8 cellular contexts compared by ENCODE assay signal in genomic region chr5:80569961-80570786, GRCh38. TPM values are rescaled to one million over a fixed set of nuclear protein-coding genes. Genes with fewer than 3 reads are reported as not detected.
DNase-seq lines count a peak whose midpoint lies in the region; FAIRE-seq and TF ChIP-seq lines count a peak whose summit lies in the region.

ANKRD34B (minus strand) TSS chr5:80570280; CDS start chr5:80560019, 10,261 bp downstream.

- H3K4me3 ChIP-seq in MM.1S (ENCODE audit: low read length), result peak within 1 kb of the TSS; percentile 63
- H3K4me3 ChIP-seq in astrocyte (ENCODE audit: insufficient read depth, low read depth, low read length), result peak within 1 kb of the TSS; percentile 33

- H3K27me3 ChIP-seq in MM.1S (replicated peaks; ENCODE audit: insufficient read depth, low read length), result peaks cover 10% of the 10 kb centered on the region
- peaks cover 25% of the 10 kb centered on the region for H3K27me3 ChIP-seq in astrocyte (ENCODE audit: insufficient read depth, low read length)

- no peaks in the 10 kb centered on the region for H3K36me3 ChIP-seq in MM.1S (replicated peaks; ENCODE audit: insufficient read depth, low read length)
- no peaks in the 10 kb centered on the region for H3K36me3 ChIP-seq in astrocyte (ENCODE audit: insufficient read depth, low read length)

- peaks cover 43% of the 10 kb centered on the region for H3K27me3 Mint-ChIP-seq in astrocyte (ENCODE audit: low read depth, unreplicated experiment)

- H3K4me1 ChIP-seq in MM.1S (ENCODE audit: low read length), result no peaks in the 10 kb centered on the region
- peaks cover 11% of the 10 kb centered on the region for H3K4me1 ChIP-seq in astrocyte (ENCODE audit: insufficient read depth, low read length)

- H3K9me2 ChIP-seq in MM.1S (replicated peaks; ENCODE audit: insufficient read depth, low read length), result no peaks in the 10 kb centered on the region

- H3K9me3 ChIP-seq in MM.1S (replicated peaks; ENCODE audit: insufficient read depth, low read length), result no peaks in the 10 kb centered on the region
- H3K9me3 ChIP-seq in astrocyte (ENCODE audit: insufficient read depth, low read depth, low read length), result no peaks in the 10 kb centered on the region

- H3F3A ChIP-seq in MM.1S (ENCODE audit: insufficient read depth, low read length), result no peaks in the 10 kb centered on the region

- no peak for TF ChIP-seq POLR2A in H54 (IDR thresholded peaks at IDR 0.05; ENCODE audit: low read depth, low read length)

- H3K4me2 ChIP-seq in MM.1S (ENCODE audit: low read depth, low read length), result peak within 1 kb of the TSS; percentile 98
- H3K4me2 ChIP-seq in astrocyte (ENCODE audit: low read length), result peak within 1 kb of the TSS; percentile 79

- H3K4me1 Mint-ChIP-seq in astrocyte (ENCODE audit: low read depth, unreplicated experiment), result peaks cover 16% of the 10 kb centered on the region

- H3K4me3 Mint-ChIP-seq in astrocyte (ENCODE audit: unreplicated experiment), result peak within 1 kb of the TSS; percentile 80

- TF ChIP-seq CTCF in MM.1S (IDR thresholded peaks at IDR 0.05; ENCODE audit: low read length) (no peak), astrocyte (IDR thresholded peaks at IDR 0.05; ENCODE audit: insufficient read depth, low read depth, low read length) (no peak)

- H3K27ac ChIP-seq in MM.1S (ENCODE audit: low read length) (no peak within 1 kb of the TSS), astrocyte (ENCODE audit: low read depth, low read length) (no peak within 1 kb of the TSS)

- FAIRE-seq in astrocyte (lab: Jason Lieb, UNC) (no peak), H54 (lab: Jason Lieb, UNC) (no peak)

- H3K9ac ChIP-seq in MM.1S (ENCODE audit: low read length) (no peak within 1 kb of the TSS), astrocyte (ENCODE audit: low read length) (no peak within 1 kb of the TSS)

- peak; percentile 5 for DNase-seq in NCI-H2171 treated with DMSO at 0.1 percent for 48 hours (lab: John Stamatoyannopoulos, UW)
- no peak for DNase-seq in NCI-H2171 (lab: John Stamatoyannopoulos, UW)
- peak; percentile 50 for DNase-seq in MM.1S
- no peak for DNase-seq in astrocyte (ENCODE audit: low read depth)
- peak; percentile 16 for DNase-seq in iris pigment epithelial cell (ENCODE audit: low read depth)
- DNase-seq in stimulated activated CD8-positive, alpha-beta memory T cell treated with anti-CD3 and anti-CD28 coated beads, Interleukin-2, amount 100 ng/mL, for 48 hours (ENCODE audit: low read depth in 2 of 2), result peak; percentile 25 to 36
- no peak for DNase-seq in H54 (ENCODE audit: insufficient read length, low spot score)
- no peak for DNase-seq in central memory CD4-positive, alpha-beta T cell

- no peaks in the 10 kb centered on the region for H3K36me3 Mint-ChIP-seq in astrocyte (ENCODE audit: low read depth, unreplicated experiment)

- H4K20me1 ChIP-seq in MM.1S (ENCODE audit: insufficient read depth, low read length) (no peaks in the 10 kb centered on the region), astrocyte (ENCODE audit: insufficient read depth, low read length) (no peaks in the 10 kb centered on the region)

- no peak within 1 kb of the TSS for H3K27ac Mint-ChIP-seq in astrocyte (ENCODE audit: unreplicated experiment)

- H3K9me3 Mint-ChIP-seq in astrocyte (ENCODE audit: unreplicated experiment), result peaks cover 11% of the 10 kb centered on the region

- peak within 1 kb of the TSS; percentile 65 for H2AFZ ChIP-seq in MM.1S (ENCODE audit: low read length)
- peak within 1 kb of the TSS; percentile 78 for H2AFZ ChIP-seq in astrocyte (ENCODE audit: low read depth, low read length)

- H3K79me2 ChIP-seq in MM.1S (ENCODE audit: low read length), result no peaks in the 10 kb centered on the region
- no peaks in the 10 kb centered on the region for H3K79me2 ChIP-seq in astrocyte (ENCODE audit: insufficient read depth, low read length)

RNA-seq across cellular contexts. Expression of gene ANKRD34B, which starts in this region (rescaled TPM):
- total RNA-seq in astrocyte, result 0.10 and 0.20 TPM in 2 replicates

Comparison
In these comparisons a context has a peak if more than half of its experiments do, and no peak if none do; other contexts are left out.
1. DNase-seq: peak in NCI-H2171 treated with DMSO at 0.1 percent for 48 hours (single experiment), MM.1S (single experiment), iris pigment epithelial cell (single experiment) and stimulated activated CD8-positive, alpha-beta memory T cell treated with anti-CD3 and anti-CD28 coated beads, Interleukin-2, amount 100 ng/mL, for 48 hours (2 of 2); none in NCI-H2171 (single experiment), astrocyte (single experiment), H54 (single experiment) and central memory CD4-positive, alpha-beta T cell (single experiment).